ENCODE assay signal across 14 cellular contexts in genomic region chr5:132493821-132494220, GRCh38. TPM values are rescaled to one million over a fixed set of nuclear protein-coding genes. Genes with fewer than 3 reads are reported as not detected.
DNase-seq lines count a peak whose midpoint lies in the region; ATAC-seq and TF ChIP-seq lines count a peak whose summit lies in the region.
"Had no signal": no experiment of that assay in that cellular context is flagged by ENCODE, and none has a peak within 500 bp of the region (broad histone marks: within the 10 kb centered on the region; RNA-seq: fewer than 3 reads in every experiment).

No MANE protein-coding gene starts in this region.

- H3K27ac ChIP-seq in Peyer's patch, result peak overlapping the region; percentile 93 to 99 (median 97)

- peak overlapping the region; percentile 88 for H3K4me3 Mint-ChIP-seq in T-helper 2 cell treated with Interferon-gamma antibody and Interleukin-4, amounts not matched to agents 5 μg/mL and 100 μg/mL, for 36 hours
- H3K4me3 Mint-ChIP-seq in effector memory CD8-positive, alpha-beta T cell, result peak overlapping the region; percentile 87 to 92
- H3K4me3 Mint-ChIP-seq in stimulated activated memory B cell treated with anti-CD40 and anti-IgM and Interleukin-4, amounts not matched to agents 10 μg/mL and 1 μg/mL and 100 μg/mL, for 72 hours, result no peak overlapping the region
- H3K4me3 Mint-ChIP-seq in Calu3 (ENCODE audit: low read depth, unreplicated experiment), result no peak overlapping the region

- peak overlapping the region; percentile 97 for H3K27ac Mint-ChIP-seq in T-helper 2 cell treated with Interferon-gamma antibody and Interleukin-4, amounts not matched to agents 5 μg/mL and 100 μg/mL, for 36 hours
- H3K27ac Mint-ChIP-seq in effector memory CD8-positive, alpha-beta T cell, result peak overlapping the region; percentile 91 to 94
- peak overlapping the region; percentile 81 for H3K27ac Mint-ChIP-seq in stimulated activated memory B cell treated with anti-CD40 and anti-IgM and Interleukin-4, amounts not matched to agents 10 μg/mL and 1 μg/mL and 100 μg/mL, for 72 hours
- no peak overlapping the region for H3K27ac Mint-ChIP-seq in Calu3 (ENCODE audit: unreplicated experiment)

- H3K36me3 Mint-ChIP-seq in T-helper 2 cell treated with Interferon-gamma antibody and Interleukin-4, amounts not matched to agents 5 μg/mL and 100 μg/mL, for 36 hours (ENCODE audit: low read depth), result peaks cover 20% of the 10 kb centered on the region
- H3K36me3 Mint-ChIP-seq in effector memory CD8-positive, alpha-beta T cell (ENCODE audit: insufficient read depth), result peaks cover 62% of the 10 kb centered on the region
- peaks cover 11% of the 10 kb centered on the region for H3K36me3 Mint-ChIP-seq in stimulated activated memory B cell treated with anti-CD40 and anti-IgM and Interleukin-4, amounts not matched to agents 10 μg/mL and 1 μg/mL and 100 μg/mL, for 72 hours
- peaks cover 60% of the 10 kb centered on the region for H3K36me3 Mint-ChIP-seq in Calu3 (ENCODE audit: insufficient read depth, unreplicated experiment)

- CTCF ChIA-PET in Calu3 (lab: Charles Lee), result no interaction called here

- H3K9me3 Mint-ChIP-seq in T-helper 2 cell treated with Interferon-gamma antibody and Interleukin-4, amounts not matched to agents 5 μg/mL and 100 μg/mL, for 36 hours, result no peaks in the 10 kb centered on the region
- H3K9me3 Mint-ChIP-seq in effector memory CD8-positive, alpha-beta T cell, result no peaks in the 10 kb centered on the region
- H3K9me3 Mint-ChIP-seq in stimulated activated memory B cell treated with anti-CD40 and anti-IgM and Interleukin-4, amounts not matched to agents 10 μg/mL and 1 μg/mL and 100 μg/mL, for 72 hours, result no peaks in the 10 kb centered on the region
- no peaks in the 10 kb centered on the region for H3K9me3 Mint-ChIP-seq in Calu3 (ENCODE audit: low read depth, unreplicated experiment)

- no peaks in the 10 kb centered on the region for H3K27me3 Mint-ChIP-seq in T-helper 2 cell treated with Interferon-gamma antibody and Interleukin-4, amounts not matched to agents 5 μg/mL and 100 μg/mL, for 36 hours (ENCODE audit: low read depth)
- no peaks in the 10 kb centered on the region for H3K27me3 Mint-ChIP-seq in effector memory CD8-positive, alpha-beta T cell
- H3K27me3 Mint-ChIP-seq in stimulated activated memory B cell treated with anti-CD40 and anti-IgM and Interleukin-4, amounts not matched to agents 10 μg/mL and 1 μg/mL and 100 μg/mL, for 72 hours, result no peaks in the 10 kb centered on the region
- no peaks in the 10 kb centered on the region for H3K27me3 Mint-ChIP-seq in Calu3 (ENCODE audit: unreplicated experiment)

- no peak for ATAC-seq in effector memory CD8-positive, alpha-beta T cell (replicated peaks)
- no peak for ATAC-seq in stimulated activated memory B cell treated with anti-CD40 and anti-IgM and Interleukin-4, amounts not matched to agents 10 μg/mL and 1 μg/mL and 100 μg/mL, for 72 hours
- ATAC-seq in HG03097 (IDR thresholded peaks at IDR 0.05; ENCODE audit: low FRiP score, unreplicated experiment), result no peak

- peaks cover 15 to 55% (median 25%) of the 10 kb centered on the region in 4 donors for H3K4me1 ChIP-seq in Peyer's patch

- no peaks in the 10 kb centered on the region for H3K36me3 ChIP-seq in Peyer's patch
- H3K36me3 ChIP-seq: adrenal gland had no signal

- H3K27me3 ChIP-seq in Peyer's patch, result no peaks in the 10 kb centered on the region
- H3K27me3 ChIP-seq: adrenal gland, testis had no signal

- no TSS peak for BruUV-seq in Calu3 (replicated peaks; lab: Mats Ljungman, UMichigan)

- intact Hi-C loops in posterior vena cava (cut with DNase I) (loop anchor here (5.0 to 10.0 kb wide), 3 partner anchors 69 to 109 kb away; no protein-coding TSS in a partner anchor), Calu3 (cut with micrococcal nuclease; ENCODE audit: unreplicated experiment) (loop anchor here (10.0 kb wide), 1 partner anchor 199 kb away; the partner anchor contains the start of gene SLC22A4)

- H3K4me3 ChIP-seq in Peyer's patch, result no peak overlapping the region
- H3K4me3 ChIP-seq: adrenal gland, testis had no signal

- no peaks in the 10 kb centered on the region for H3K9me3 ChIP-seq in Peyer's patch
- H3K9me3 ChIP-seq: adrenal gland, testis had no signal

- peaks cover 53% of the 10 kb centered on the region for H3K4me1 Mint-ChIP-seq in T-helper 2 cell treated with Interferon-gamma antibody and Interleukin-4, amounts not matched to agents 5 μg/mL and 100 μg/mL, for 36 hours (ENCODE audit: low read depth)
- H3K4me1 Mint-ChIP-seq in effector memory CD8-positive, alpha-beta T cell (ENCODE audit: low read depth in 2 of 2), result peaks cover 44 to 63% of the 10 kb centered on the region in 2 donors
- peaks cover 73% of the 10 kb centered on the region for H3K4me1 Mint-ChIP-seq in stimulated activated memory B cell treated with anti-CD40 and anti-IgM and Interleukin-4, amounts not matched to agents 10 μg/mL and 1 μg/mL and 100 μg/mL, for 72 hours
- H3K4me1 Mint-ChIP-seq in Calu3 (ENCODE audit: low read depth, unreplicated experiment), result peaks cover 52% of the 10 kb centered on the region

- TF ChIP-seq POLR2A in Peyer's patch (IDR thresholded peaks at IDR 0.05), result no peak

- DNase-seq in T-helper 2 cell treated with Interferon-gamma antibody and Interleukin-4, amounts not matched to agents 5 μg/mL and 100 μg/mL, for 36 hours (ENCODE audit: low spot score), result no peak
- DNase-seq in T-helper 2 cell (no peak), Peyer's patch (no peak), posterior vena cava (ENCODE audit: low spot score) (no peak), Calu3 (no peak)
- no peak for DNase-seq in effector memory CD8-positive, alpha-beta T cell
- DNase-seq: DMS 273 treated with DMSO at 0.1 percent for 48 hours, testis had no signal

- TF ChIP-seq CTCF in Peyer's patch (IDR thresholded peaks at IDR 0.05), result no peak
- no peak for TF ChIP-seq CTCF in Calu3 (IDR thresholded peaks at IDR 0.05; ENCODE audit: unreplicated experiment)

RNA-seq across cellular contexts. Expression of gene IRF1, which starts 3.2 kb away (rescaled TPM):
- total RNA-seq in Peyer's patch (100 to 1,000 TPM in 3 of 4 donors, 10 to 100 TPM in 1; 92.7 to 152 (median 122) TPM), posterior vena cava (10 to 100 TPM; 18.7 to 20.5 TPM), Calu3 (2022) (64.0 and 82.4 TPM in 2 replicates)

RNA-seq across cellular contexts. Expression of gene IL5, which starts 49.5 kb away (rescaled TPM):
- total RNA-seq in Peyer's patch, result not detected
- not detected for total RNA-seq in posterior vena cava
- total RNA-seq in Calu3 (2022), result not detected in 2 replicates
- total RNA-seq: A172, adrenal gland, mononuclear cell, SK-MEL-5 had no signal

Comparison
In these comparisons a context has a peak if more than half of its experiments do, and no peak if none do; other contexts are left out.
1. H3K4me3 Mint-ChIP-seq: peak in T-helper 2 cell treated with Interferon-gamma antibody and Interleukin-4, amounts not matched to agents 5 μg/mL and 100 μg/mL, for 36 hours (single experiment) and effector memory CD8-positive, alpha-beta T cell (2 of 2); none in stimulated activated memory B cell treated with anti-CD40 and anti-IgM and Interleukin-4, amounts not matched to agents 10 μg/mL and 1 μg/mL and 100 μg/mL, for 72 hours (single experiment) and Calu3 (single experiment).